8 cellular contexts compared by ENCODE assay signal in genomic region chr2:86440631-86441391, GRCh38.
DNase-seq lines count a peak whose midpoint lies in the region; ATAC-seq lines count a peak whose summit lies in the region.

TSS of gene KDM3A (plus strand) at chr2:86441371. CDS start at chr2:86442048, 677 bp downstream.

- H3K27ac ChIP-seq in caudate nucleus (ENCODE audit: low read depth, low read length): peak within 1 kb of the TSS; percentile 96
- peak within 1 kb of the TSS; percentile 89 to 99 (median 95) for H3K27ac ChIP-seq in skin epidermis

- DNase-seq in AG08395 (ENCODE audit: low spot score) (peak; percentile 97), NCI-H446 (lab: John Stamatoyannopoulos, UW) (peak; percentile 97 to 98), caudate nucleus (lab: John Stamatoyannopoulos, UW) (peak; percentile 68 to 100 (median 98)), iPS-NIHi11 (ENCODE audit: low spot score) (peak; percentile 90)
- DNase-seq in activated CD4-positive, CD25-positive, alpha-beta regulatory T cell (lab: John Stamatoyannopoulos, UW): peak; percentile 98 to 99 (median 98)

- ATAC-seq in GM19025 (IDR thresholded peaks at IDR 0.05; ENCODE audit: low read depth, unreplicated experiment) (peak; percentile 83), HG03354 (IDR thresholded peaks at IDR 0.05; ENCODE audit: poor library complexity, severe bottlenecking, unreplicated experiment) (peak; percentile 84)

- H3K4me3 ChIP-seq in skin epidermis: peak within 1 kb of the TSS; percentile 58 to 83 (median 78)

Comparison
In these comparisons a context has a peak if more than half of its experiments do, and no peak if none do; other contexts are left out.
1. Peak in every context shown above with its lines: DNase-seq, ATAC-seq, H3K4me3 ChIP-seq and H3K27ac ChIP-seq.